In genomic region chr11:20369816-20370215, GRCh38 we compare ENCODE assay signal across 15 cellular contexts.
"Had no signal": no experiment of that assay in that cellular context is flagged by ENCODE, and none has a peak within 500 bp of the region (broad histone marks: within the 10 kb centered on the region; RNA-seq: fewer than 3 reads in every experiment).

No MANE protein-coding gene starts in this region.

- H3K36me3 Mint-ChIP-seq: natural killer cell had no signal

- DNase-seq: activated B cell treated with CpG ODN at 0.5 μM for 24 hours; activated CD4-positive, alpha-beta T cell treated with anti-CD3 and anti-CD28 coated beads for 48 hours; activated naive CD4-positive, alpha-beta T cell treated with anti-CD3 and anti-CD28 coated beads for 36 hours; hippocampal formation; kidney; left ventricle myocardium inferior; mesenchymal stem cell; natural killer cell; retina; transverse colon had no signal

- H3K27ac ChIP-seq: adrenal gland, cardiac muscle cell, left ventricle myocardium inferior, transverse colon had no signal

- H3K36me3 ChIP-seq: cardiac muscle cell had no signal

- H3K9me3 Mint-ChIP-seq: activated B cell treated with CpG ODN at 0.5 μM for 24 hours; activated naive CD4-positive, alpha-beta T cell treated with anti-CD3 and anti-CD28 coated beads for 36 hours; activated T-helper 17 cell treated with anti-CD3 and anti-CD28 coated beads, Interleukin-2, amount 50 U/mL, for 72 hours; natural killer cell; stimulated activated effector memory CD8-positive, alpha-beta T cell treated with anti-CD3 and anti-CD28 coated beads, Interleukin-12 subunit alpha, Interleukin-12 subunit beta, amount 100 ng/mL, for 72 hours had no signal

- ATAC-seq: activated T-helper 17 cell treated with anti-CD3 and anti-CD28 coated beads, Interleukin-2, amount 50 U/mL, for 72 hours; natural killer cell; stimulated activated effector memory CD8-positive, alpha-beta T cell treated with anti-CD3 and anti-CD28 coated beads, Interleukin-12 subunit alpha, Interleukin-12 subunit beta, amount 100 ng/mL, for 72 hours had no signal

- H3K27ac Mint-ChIP-seq: activated B cell treated with CpG ODN at 0.5 μM for 24 hours; activated naive CD4-positive, alpha-beta T cell treated with anti-CD3 and anti-CD28 coated beads for 36 hours; activated T-helper 17 cell treated with anti-CD3 and anti-CD28 coated beads, Interleukin-2, amount 50 U/mL, for 72 hours; natural killer cell; stimulated activated effector memory CD8-positive, alpha-beta T cell treated with anti-CD3 and anti-CD28 coated beads, Interleukin-12 subunit alpha, Interleukin-12 subunit beta, amount 100 ng/mL, for 72 hours had no signal

- H3K4me3 ChIP-seq: adrenal gland, cardiac muscle cell, left ventricle myocardium inferior, transverse colon had no signal

- H3K27me3 Mint-ChIP-seq: activated B cell treated with CpG ODN at 0.5 μM for 24 hours; activated T-helper 17 cell treated with anti-CD3 and anti-CD28 coated beads, Interleukin-2, amount 50 U/mL, for 72 hours had no signal

- FAIRE-seq: kidney, TTC549 had no signal

- H3K4me3 Mint-ChIP-seq: activated B cell treated with CpG ODN at 0.5 μM for 24 hours; activated naive CD4-positive, alpha-beta T cell treated with anti-CD3 and anti-CD28 coated beads for 36 hours; natural killer cell; stimulated activated effector memory CD8-positive, alpha-beta T cell treated with anti-CD3 and anti-CD28 coated beads, Interleukin-12 subunit alpha, Interleukin-12 subunit beta, amount 100 ng/mL, for 72 hours had no signal

- H3K9me3 ChIP-seq: adrenal gland, left ventricle myocardium inferior, transverse colon had no signal
